1 cellular context compared by ENCODE assay signal in genomic region chr13:50410921-50411712, GRCh38.
TF ChIP-seq lines count a peak whose summit lies in the region.

No MANE protein-coding gene starts in this region.

TF ChIP-seq in K562, 482 proteins besides CTCF, POLR2A, EP300 and RAD21 (continued from another document):
- TF ChIP-seq JUND (IDR thresholded peaks at IDR 0.05; ENCODE audit: borderline replicate concordance, low read depth, low read length) = peak; percentile 84
- peak; percentile 67; the same call in 1 of the 3 replicates for TF ChIP-seq JUND (tag; IDR thresholded peaks at IDR 0.05; ENCODE audit: borderline replicate concordance, low read depth, low read length)
- no peak for TF ChIP-seq SLC30A9 (CRISPR knock-in tag; IDR thresholded peaks at IDR 0.05)
- no peak for TF ChIP-seq AFF4 (CRISPR knock-in tag; IDR thresholded peaks at IDR 0.05)
- peak; percentile 71 for TF ChIP-seq TEAD4 (IDR thresholded peaks at IDR 0.05; ENCODE audit: low read length)
- TF ChIP-seq TEAD4 (CRISPR knock-in tag; IDR thresholded peaks at IDR 0.05; ENCODE audit: borderline replicate concordance) = no peak
- peak; percentile 54 for TF ChIP-seq TFAP4 (CRISPR knock-in tag; IDR thresholded peaks at IDR 0.05; ENCODE audit: borderline replicate concordance)
- no peak for TF ChIP-seq ZNF263 (CRISPR knock-in tag; IDR thresholded peaks at IDR 0.05; ENCODE audit: borderline replicate concordance)
- TF ChIP-seq SMARCC2 (IDR thresholded peaks at IDR 0.05; ENCODE audit: low read depth) = peak; percentile 56; the same call in 1 of the 2 replicates
- TF ChIP-seq RFX1 (IDR thresholded peaks at IDR 0.05) = no peak
- no peak for TF ChIP-seq ETS2 (tag; IDR thresholded peaks at IDR 0.05; ENCODE audit: borderline replicate concordance, poor library complexity, severe bottlenecking)
- TF ChIP-seq KDM4B (IDR thresholded peaks at IDR 0.05; ENCODE audit: borderline replicate concordance in 2 of 2, low read depth in 1 of 2) = no peak
- TF ChIP-seq EP400 (IDR thresholded peaks at IDR 0.05) = 0 out of 2 replicates have a peak, but pooled peaks have one; percentile 34
- peak; percentile 73 to 80 for TF ChIP-seq KDM1A (IDR thresholded peaks at IDR 0.05)
- TF ChIP-seq ETS1 (conservative IDR thresholded peaks at IDR 0.05; ENCODE audit: control insufficient read depth, low read depth, low read length) = no peak
- no peak for TF ChIP-seq ELF1 (tag; IDR thresholded peaks at IDR 0.05)
- TF ChIP-seq XRCC3 (IDR thresholded peaks at IDR 0.05) = no peak
- TF ChIP-seq CREB3L1 (IDR thresholded peaks at IDR 0.05; ENCODE audit: borderline replicate concordance, low read depth) = no peak
- no peak for TF ChIP-seq FOXA3 (CRISPR knock-in tag; conservative IDR thresholded peaks at IDR 0.05 in 1 of 2, IDR thresholded peaks at IDR 0.05 in 1 of 2)
- no peak for TF ChIP-seq SMAD1 (IDR thresholded peaks at IDR 0.05; ENCODE audit: low read depth, low read length, partially characterized antibody)
- TF ChIP-seq RBM25 (IDR thresholded peaks at IDR 0.05; ENCODE audit: low read depth, low read length, severe bottlenecking) = no peak
- no peak for TF ChIP-seq ZNF668 (CRISPR knock-in tag; IDR thresholded peaks at IDR 0.05)
- no peak for TF ChIP-seq ZBTB5 (IDR thresholded peaks at IDR 0.05)
- no peak for TF ChIP-seq SRSF7 (optimal IDR thresholded peaks at IDR 0.05; ENCODE audit: low read depth, low read length)
- peak; percentile 68 for TF ChIP-seq POLR2AphosphoS5 (IDR thresholded peaks at IDR 0.05; ENCODE audit: control insufficient read depth, insufficient read depth, low read depth, low read length)
- TF ChIP-seq SIN3B (IDR thresholded peaks at IDR 0.05; ENCODE audit: low read depth) = no peak
- no peak for TF ChIP-seq ZNF41 (CRISPR knock-in tag; conservative IDR thresholded peaks at IDR 0.05)
- no peak for TF ChIP-seq ARHGAP35 (IDR thresholded peaks at IDR 0.05; ENCODE audit: partially characterized antibody)
- TF ChIP-seq ARID2 (IDR thresholded peaks at IDR 0.05) = no peak
- peak; percentile 57; the same call in 1 of the 2 replicates for TF ChIP-seq ZNF592 (IDR thresholded peaks at IDR 0.05)
- no peak for TF ChIP-seq NFE2 (IDR thresholded peaks at IDR 0.05; ENCODE audit: low read depth)
- no peak for TF ChIP-seq FOXO4 (CRISPR knock-in tag; IDR thresholded peaks at IDR 0.05)
- TF ChIP-seq ZNF395 (CRISPR knock-in tag; IDR thresholded peaks at IDR 0.05) = no peak
- TF ChIP-seq EWSR1 (IDR thresholded peaks at IDR 0.05; ENCODE audit: borderline replicate concordance, low read depth, partially characterized antibody) = no peak
